11 cellular contexts compared by ENCODE assay signal in the genomic region with DNA sequence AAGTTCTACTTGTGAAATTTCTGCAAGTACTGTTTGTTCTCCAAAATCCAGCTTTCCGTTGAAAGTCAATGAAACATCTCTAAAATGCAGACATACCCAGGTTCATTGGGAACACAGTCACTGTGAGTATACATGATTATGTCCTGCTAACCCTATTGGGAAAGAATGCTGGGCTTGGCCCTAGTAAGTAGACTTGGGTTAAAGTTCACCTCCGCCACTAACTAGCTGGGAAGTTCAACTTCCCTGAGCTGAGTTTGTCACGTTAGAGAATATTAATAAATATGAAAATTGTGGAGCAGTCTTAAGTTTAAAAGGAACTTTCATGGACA. TPM values are rescaled to one million over a fixed set of nuclear protein-coding genes. Genes with fewer than 3 reads are reported as not detected.
A peak's percentile ranks its signal among the peaks of the same experiment; 100 is the strongest.
DNase-seq lines count a peak whose midpoint lies in the region; ATAC-seq and TF ChIP-seq lines count a peak whose summit lies in the region.
"Had no signal": no experiment of that assay in that cellular context is flagged by ENCODE, and none has a peak within 500 bp of the region (broad histone marks: within the 10 kb centered on the region; RNA-seq: fewer than 3 reads in every experiment).

No MANE protein-coding gene starts in this region.

- H4K20me1 ChIP-seq in OCI-LY3 (ENCODE audit: insufficient read depth, low read length): no peaks in the 10 kb centered on the region

- H3K27me3 ChIP-seq in ACC112 (ENCODE audit: insufficient read depth, low read length) (no peaks in the 10 kb centered on the region), OCI-LY3 (ENCODE audit: low read depth, low read length) (no peaks in the 10 kb centered on the region), esophagus squamous epithelium (no peaks in the 10 kb centered on the region), neutrophil (no peaks in the 10 kb centered on the region)

- WGBS in esophagus squamous epithelium, 2 donors: 25 to 69% methylated on average over 3 of the region's 3 CpGs

- H3K79me2 ChIP-seq in ACC112 (ENCODE audit: control insufficient read depth, insufficient read depth, low read length, unreplicated experiment): no peaks in the 10 kb centered on the region
- no peaks in the 10 kb centered on the region for H3K79me2 ChIP-seq in OCI-LY3 (ENCODE audit: low read length)

- intact Hi-C loops in esophagus squamous epithelium (cut with DNase I): no loop called here

- H2AFZ ChIP-seq in ACC112 (ENCODE audit: low read length, unreplicated experiment) (no peak overlapping the region), OCI-LY3 (ENCODE audit: low read depth, low read length) (peak overlapping the region; percentile 27; the same call in 1 of the 2 replicates)

- DNase-seq in esophagus squamous epithelium (lab: John Stamatoyannopoulos, UW) (no peak), dedifferentiated amniotic fluid mesenchymal stem cell (ENCODE audit: extremely low spot score) (no peak), G401 (ENCODE audit: low spot score) (no peak), cerebellar cortex (ENCODE audit: low spot score) (no peak)
- DNase-seq: immature natural killer cell, NCI-H187 treated with DMSO at 0.1 percent for 48 hours had no signal

- no peak for TF ChIP-seq CTCF in OCI-LY3 (IDR thresholded peaks at IDR 0.05; ENCODE audit: low read depth, low read length)
- no peak for TF ChIP-seq CTCF in esophagus squamous epithelium (IDR thresholded peaks at IDR 0.05)
- no peak for TF ChIP-seq CTCF in neutrophil (IDR thresholded peaks at IDR 0.05)

- peak overlapping the region; percentile 49; the same call in 1 of the 2 replicates for H3K4me3 ChIP-seq in ACC112 (ENCODE audit: low read depth, low read length)
- no peak overlapping the region; the same call in 1 of the 2 replicates for H3K4me3 ChIP-seq in OCI-LY3 (ENCODE audit: low read length)
- peak overlapping the region in 3 of 4 donors; percentile 2 to 44 (median 14) for H3K4me3 ChIP-seq in esophagus squamous epithelium
- H3K4me3 ChIP-seq in neutrophil (ENCODE audit: low read depth in 1 of 2, low read length in 1 of 2): peak overlapping the region; percentile 31 to 46

- H3K4me2 ChIP-seq in OCI-LY3 (ENCODE audit: low read length): peak overlapping the region; percentile 51

- H3K9me3 ChIP-seq in OCI-LY3 (ENCODE audit: insufficient read depth, low read length) (no peaks in the 10 kb centered on the region), esophagus squamous epithelium (no peaks in the 10 kb centered on the region), neutrophil (no peaks in the 10 kb centered on the region)

- in situ Hi-C loops in G401 (cut with HindIII; ENCODE audit: low sequenced_read_pairs): no loop called here

- H3K36me3 ChIP-seq in ACC112 (ENCODE audit: insufficient read depth, low read length) (no peaks in the 10 kb centered on the region), OCI-LY3 (replicated peaks; ENCODE audit: low read depth, low read length) (no peaks in the 10 kb centered on the region), esophagus squamous epithelium (no peaks in the 10 kb centered on the region), neutrophil (peaks cover 20% of the 10 kb centered on the region)

- H3K4me1 ChIP-seq in ACC112 (ENCODE audit: control insufficient read depth, insufficient read depth, low read length, unreplicated experiment): peaks cover 18% of the 10 kb centered on the region
- peaks cover 13% of the 10 kb centered on the region for H3K4me1 ChIP-seq in OCI-LY3 (ENCODE audit: low read length)
- H3K4me1 ChIP-seq in esophagus squamous epithelium: peaks cover 20 to 67% (median 37%) of the 10 kb centered on the region in 3 donors
- peaks cover 70 to 79% of the 10 kb centered on the region in 2 experiments for H3K4me1 ChIP-seq in neutrophil (ENCODE audit: control insufficient read depth in 1 of 2, insufficient read depth in 1 of 2, low read depth in 1 of 2, low read length in 1 of 2)

- no peak for TF ChIP-seq POLR2A in esophagus squamous epithelium (IDR thresholded peaks at IDR 0.05)

- H3K27ac ChIP-seq in ACC112 (ENCODE audit: low read depth, low read length) (peak overlapping the region; percentile 89), OCI-LY3 (ENCODE audit: low read length) (no peak overlapping the region), esophagus squamous epithelium (peak overlapping the region; percentile 83 to 90 (median 88)), neutrophil (peak overlapping the region; percentile 91)

- no peak overlapping the region for H3K9ac ChIP-seq in OCI-LY3 (ENCODE audit: low read length)

- no peak for ATAC-seq in GM19452 (IDR thresholded peaks at IDR 0.05; ENCODE audit: unreplicated experiment)
- ATAC-seq: activated naive CD4-positive, alpha-beta T cell treated with anti-CD3 and anti-CD28 coated beads, Interleukin-2, amount 50 U/mL, for 72 hours had no signal

RNA-seq across cellular contexts. Expression of gene PGD, which starts 10.5 kb away (rescaled TPM):
- 1,000 to 10,000 TPM in 1 of 4 donors, 100 to 1,000 TPM in 3; 396 to 1,138 (median 704) TPM for total RNA-seq in esophagus squamous epithelium
- 266 and 357 TPM in 2 replicates for total RNA-seq in G401 (2014; rRNA removed; shearing (Covaris generic))

RNA-seq across cellular contexts. Expression of gene CENPS, which starts 41.9 kb away (rescaled TPM):
- 10 to 100 TPM in 1 of 4 donors, 1 to 10 TPM in 3; 5.6 to 15.7 (median 6.1) TPM for total RNA-seq in esophagus squamous epithelium
- total RNA-seq in G401 (2014; rRNA removed; shearing (Covaris generic)): 11.0 and 14.3 TPM in 2 replicates
